ENCODE assay signal across 28 cellular contexts in the genomic region with DNA sequence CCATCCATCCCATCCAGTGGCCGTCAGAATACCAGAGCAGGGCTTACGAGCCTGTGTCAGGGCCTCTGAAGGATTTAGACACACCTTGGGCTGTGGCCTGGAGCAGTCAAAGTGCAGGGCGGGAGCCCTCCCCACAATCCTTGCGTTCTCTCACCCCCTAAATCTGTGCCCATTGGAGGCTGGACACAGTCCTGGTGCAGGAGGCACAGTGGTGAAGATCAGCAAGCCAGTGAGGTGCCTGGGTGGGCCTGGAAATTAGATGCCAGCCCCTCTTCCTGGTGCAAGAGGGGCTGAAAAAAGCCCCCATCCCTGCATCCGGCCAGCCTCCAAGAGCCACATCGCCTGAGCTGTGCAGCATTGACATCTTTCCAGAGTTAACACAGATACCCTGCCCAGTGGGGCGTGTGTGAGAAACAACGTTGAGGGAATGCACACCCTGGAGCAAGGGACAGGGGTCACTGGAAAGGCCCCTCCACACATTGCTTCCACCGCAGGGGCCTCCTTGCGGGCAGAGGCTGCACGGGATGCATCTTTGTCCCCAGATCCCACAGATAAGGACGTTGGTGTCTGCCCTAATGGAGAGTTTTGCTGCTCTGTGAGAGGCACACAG.
"Had no signal": no experiment of that assay in that cellular context is flagged by ENCODE, and none has a peak within 500 bp of the region (broad histone marks: within the 10 kb centered on the region; RNA-seq: fewer than 3 reads in every experiment).

No MANE protein-coding gene starts in this region.

- H3K4me1 ChIP-seq: Peyer's patch, SJCRH30 had no signal

- H3K27ac Mint-ChIP-seq: activated CD8-positive, alpha-beta T cell treated with anti-CD3 and anti-CD28 coated beads, Interleukin-2, amount 10 ng/mL, durations not matched to agents 7 days and 5 days; activated naive CD4-positive, alpha-beta T cell treated with anti-CD3 and anti-CD28 coated beads, Interleukin-2, amount 10 ng/mL, durations not matched to agents 7 days and 5 days; activated naive CD8-positive, alpha-beta T cell treated with anti-CD3 and anti-CD28 coated beads for 36 hours; activated T-cell treated with anti-CD3 and anti-CD28 coated beads, Interleukin-2, amount 50 U/mL, for 72 hours; activated T-helper 2 cell treated with anti-CD3 and anti-CD28 coated beads, Interferon-gamma antibody, Interleukin-2, Interleukin-4, amounts not matched to agents 10 μg/mL and 5 μg/mL and 100 μg/mL, durations not matched to agents 14 hours and 24 hours and 36 hours; IgD-negative memory B cell had no signal

- H3K27ac ChIP-seq: brain microvascular endothelial cell, cardiac muscle cell, Peyer's patch, RWPE1, SJCRH30, WERI-Rb-1 had no signal

- H3K4me2 ChIP-seq: SK-N-SH had no signal

- H3K4me1 Mint-ChIP-seq: activated naive CD4-positive, alpha-beta T cell treated with anti-CD3 and anti-CD28 coated beads, Interleukin-2, amount 10 ng/mL, durations not matched to agents 7 days and 5 days; activated naive CD8-positive, alpha-beta T cell treated with anti-CD3 and anti-CD28 coated beads for 36 hours; IgD-negative memory B cell had no signal

- DNase-seq: activated CD4-positive, alpha-beta T cell treated with anti-CD3 and anti-CD28 coated beads for 48 hours; activated CD4-positive, alpha-beta T cell treated with anti-CD3 and anti-CD28 coated beads, Interleukin-2, amount 50 U/mL, for 4 hours; activated CD8-positive, alpha-beta T cell treated with anti-CD3 and anti-CD28 coated beads, Interleukin-2, amount 10 ng/mL, durations not matched to agents 7 days and 5 days; activated gamma-delta T cell treated with Interleukin-2 at 50 U/mL for 16 hours; activated naive CD4-positive, alpha-beta T cell treated with anti-CD3 and anti-CD28 coated beads, Interleukin-2, amount 10 ng/mL, durations not matched to agents 7 days and 5 days; activated naive CD8-positive, alpha-beta T cell treated with anti-CD3 and anti-CD28 coated beads for 36 hours; activated T-cell treated with anti-CD3 and anti-CD28 coated beads, Interleukin-2, amount 50 U/mL, for 72 hours; brain microvascular endothelial cell; KG1; NCI-H1048; NCI-H146; NCI-H1930; NCI-H2107; NCI-H2171 treated with DMSO at 0.1 percent for 48 hours; NCI-H226; NCI-H526 treated with DMSO at 0.1 percent for 48 hours; NK-92 treated with Interleukin-12 subunit alpha and Interleukin-12 subunit beta, amount 100 ng/mL, for 24 hours; Peyer's patch; Right ventricle myocardium superior; SJCRH30; SK-N-SH; T-helper 1 cell; WERI-Rb-1 had no signal

- H3K4me3 ChIP-seq: cardiac muscle cell, Peyer's patch, SJCRH30 had no signal

- H3K36me3 ChIP-seq: brain microvascular endothelial cell, cardiac muscle cell, Peyer's patch, SJCRH30, WERI-Rb-1 had no signal

- H3K9ac ChIP-seq: SK-N-SH had no signal

- H3K4me3 Mint-ChIP-seq: activated CD8-positive, alpha-beta T cell treated with anti-CD3 and anti-CD28 coated beads, Interleukin-2, amount 10 ng/mL, durations not matched to agents 7 days and 5 days; activated naive CD4-positive, alpha-beta T cell treated with anti-CD3 and anti-CD28 coated beads, Interleukin-2, amount 10 ng/mL, durations not matched to agents 7 days and 5 days; activated naive CD8-positive, alpha-beta T cell treated with anti-CD3 and anti-CD28 coated beads for 36 hours; activated T-cell treated with anti-CD3 and anti-CD28 coated beads, Interleukin-2, amount 50 U/mL, for 72 hours; IgD-negative memory B cell had no signal

- H3K27me3 ChIP-seq: brain microvascular endothelial cell, cardiac muscle cell, Peyer's patch, SJCRH30 had no signal

- H3K9me2 ChIP-seq: SK-N-SH had no signal

- H3K9me3 ChIP-seq: Peyer's patch, SJCRH30, SK-N-SH had no signal

- H3K27me3 Mint-ChIP-seq: activated naive CD4-positive, alpha-beta T cell treated with anti-CD3 and anti-CD28 coated beads, Interleukin-2, amount 10 ng/mL, durations not matched to agents 7 days and 5 days had no signal

- ATAC-seq: activated CD4-positive, CD25-positive, alpha-beta regulatory T cell treated with anti-CD3 and anti-CD28 coated beads, Interleukin-2, amount 50 U/mL, for 24 hours; activated CD8-positive, alpha-beta T cell treated with anti-CD3 and anti-CD28 coated beads, Interleukin-2, amount 10 ng/mL, durations not matched to agents 7 days and 5 days; activated T-cell treated with anti-CD3 and anti-CD28 coated beads, Interleukin-2, amount 50 U/mL, for 72 hours had no signal

- H3K36me3 Mint-ChIP-seq: activated naive CD4-positive, alpha-beta T cell treated with anti-CD3 and anti-CD28 coated beads, Interleukin-2, amount 10 ng/mL, durations not matched to agents 7 days and 5 days; activated naive CD8-positive, alpha-beta T cell treated with anti-CD3 and anti-CD28 coated beads for 36 hours had no signal
